Comparison of ENCODE assay signal across 8 cellular contexts in the genomic region with DNA sequence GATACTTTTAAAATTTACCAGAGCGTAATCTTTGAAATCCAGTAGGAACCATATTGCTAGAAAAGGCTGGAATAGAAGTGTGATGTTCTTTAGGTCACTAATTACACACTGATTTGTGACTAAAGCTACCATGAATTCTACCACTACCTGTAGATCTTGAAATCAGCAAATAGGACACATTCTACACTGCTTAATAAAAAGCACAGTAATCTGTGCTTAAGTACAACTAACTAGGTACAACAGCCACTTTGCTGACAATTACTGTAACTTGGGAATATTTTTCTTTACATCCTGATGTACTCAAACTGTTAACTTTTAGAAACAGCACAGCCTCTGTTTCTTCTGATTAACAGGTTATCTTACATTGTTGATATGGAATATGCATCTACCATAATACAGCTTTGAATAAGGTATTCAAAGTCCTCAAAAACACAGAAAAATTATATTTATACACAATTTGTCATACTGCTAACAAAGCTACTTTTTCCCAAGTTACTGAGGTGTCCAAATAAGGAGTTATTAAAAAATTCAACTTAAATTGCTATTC. TPM values are rescaled to one million over a fixed set of nuclear protein-coding genes. Genes with fewer than 3 reads are reported as not detected.
DNase-seq lines count a peak whose midpoint lies in the region; ATAC-seq and TF ChIP-seq lines count a peak whose summit lies in the region.
"Not testable (repeated sequence)": the region's sequence is repeated elsewhere in the genome, so short reads cannot be mapped to it uniquely, and the experiment has no call there.

No MANE protein-coding gene starts in this region.

- intact Hi-C loops in Panc1 (cut with micrococcal nuclease; ENCODE audit: unreplicated experiment); esophagus squamous epithelium (cut with DNase I); natural killer cell (cut with micrococcal nuclease): not testable (repeated sequence)

- peaks cover 0 to 67% (median 0%) of the 10 kb centered on the region in 11 experiments; a peak in 9 of 22 replicates for H4K20me1 ChIP-seq in BLaER1 treated with 17β-estradiol and CSF1 and Interleukin-3, amounts not matched to agents 10 nM and 100 nM

- WGBS in esophagus squamous epithelium, 2 donors = 88 to 92% methylated on average over 1 of the region's 1 CpG
- WGBS in suprapubic skin = 95% methylated on average over 1 of the region's 1 CpG

- H3K4me1 Mint-ChIP-seq in activated CD4-positive, alpha-beta memory T cell treated with anti-CD3 and anti-CD28 coated beads, Interleukin-2, amount 10 ng/mL, durations not matched to agents 7 days and 5 days = peaks cover 65% of the 10 kb centered on the region
- peaks cover 49% of the 10 kb centered on the region for H3K4me1 Mint-ChIP-seq in activated naive CD8-positive, alpha-beta T cell treated with anti-CD3 and anti-CD28 coated beads, Interleukin-2, amount 10 ng/mL, durations not matched to agents 7 days and 5 days
- H3K4me1 Mint-ChIP-seq in natural killer cell = peaks cover 77 to 83% of the 10 kb centered on the region in 2 donors

- not testable (repeated sequence) for TF ChIP-seq EP300 in suprapubic skin (IDR thresholded peaks at IDR 0.05)

- H3K36me3 Mint-ChIP-seq in activated CD4-positive, alpha-beta memory T cell treated with anti-CD3 and anti-CD28 coated beads, Interleukin-2, amount 10 ng/mL, durations not matched to agents 7 days and 5 days (ENCODE audit: low read depth) = peaks cover 52% of the 10 kb centered on the region
- H3K36me3 Mint-ChIP-seq in activated naive CD8-positive, alpha-beta T cell treated with anti-CD3 and anti-CD28 coated beads, Interleukin-2, amount 10 ng/mL, durations not matched to agents 7 days and 5 days = peaks cover 44% of the 10 kb centered on the region
- not testable (repeated sequence) for H3K36me3 Mint-ChIP-seq in natural killer cell

- ATAC-seq in Panc1; activated naive CD8-positive, alpha-beta T cell treated with anti-CD3 and anti-CD28 coated beads, Interleukin-2, amount 10 ng/mL, durations not matched to agents 7 days and 5 days (ENCODE audit: low read depth); natural killer cell: not testable (repeated sequence)

- CTCF ChIA-PET in Panc1 (lab: Charles Lee); activated CD4-positive, alpha-beta memory T cell treated with anti-CD3 and anti-CD28 coated beads, Interleukin-2, amount 10 ng/mL, durations not matched to agents 7 days and 5 days (lab: Charles Lee): not testable (repeated sequence)

- H3K4me1 ChIP-seq in BLaER1 treated with 17β-estradiol and CSF1 and Interleukin-3, amounts not matched to agents 10 nM and 100 nM = peaks cover 31 to 64% (median 49%) of the 10 kb centered on the region in 10 experiments
- peaks cover 29% of the 10 kb centered on the region for H3K4me1 ChIP-seq in Panc1 (ENCODE audit: control insufficient read depth, insufficient read depth, low read length)
- peaks cover 7 to 98% (median 48%) of the 10 kb centered on the region in 3 donors for H3K4me1 ChIP-seq in esophagus squamous epithelium
- H3K4me1 ChIP-seq in suprapubic skin = peaks cover 78% of the 10 kb centered on the region

- BruUV-seq in Panc1 (replicated peaks; lab: Mats Ljungman, UMichigan) = not testable (repeated sequence)

- H3K27me3 ChIP-seq in BLaER1 treated with 17β-estradiol and CSF1 and Interleukin-3, amounts not matched to agents 10 nM and 100 nM; HL-60 (ENCODE audit: insufficient read depth, poor library complexity, severe bottlenecking); Panc1 (ENCODE audit: control insufficient read depth, insufficient read depth, low read length); esophagus squamous epithelium; suprapubic skin: not testable (repeated sequence)

- TF ChIP-seq POLR2A in esophagus squamous epithelium (IDR thresholded peaks at IDR 0.05); suprapubic skin (IDR thresholded peaks at IDR 0.05): not testable (repeated sequence)

- peaks cover 4 to 20% (median 7%) of the 10 kb centered on the region in 11 experiments; a peak in 20 of 22 replicates for H3K36me3 ChIP-seq in BLaER1 treated with 17β-estradiol and CSF1 and Interleukin-3, amounts not matched to agents 10 nM and 100 nM
- not testable (repeated sequence) for H3K36me3 ChIP-seq in Panc1 (ENCODE audit: control insufficient read depth, insufficient read depth, low read length); esophagus squamous epithelium; suprapubic skin

- H3K27me3 Mint-ChIP-seq in activated CD4-positive, alpha-beta memory T cell treated with anti-CD3 and anti-CD28 coated beads, Interleukin-2, amount 10 ng/mL, durations not matched to agents 7 days and 5 days; activated naive CD8-positive, alpha-beta T cell treated with anti-CD3 and anti-CD28 coated beads, Interleukin-2, amount 10 ng/mL, durations not matched to agents 7 days and 5 days; natural killer cell (ENCODE audit: low read depth in 2 of 2): not testable (repeated sequence)

- H3K27ac Mint-ChIP-seq in activated CD4-positive, alpha-beta memory T cell treated with anti-CD3 and anti-CD28 coated beads, Interleukin-2, amount 10 ng/mL, durations not matched to agents 7 days and 5 days = peak overlapping the region; percentile 81
- peak overlapping the region; percentile 69 for H3K27ac Mint-ChIP-seq in activated naive CD8-positive, alpha-beta T cell treated with anti-CD3 and anti-CD28 coated beads, Interleukin-2, amount 10 ng/mL, durations not matched to agents 7 days and 5 days
- peak overlapping the region; percentile 90 to 92 for H3K27ac Mint-ChIP-seq in natural killer cell

- peak overlapping the region; percentile 83 to 95 (median 91); a peak in 21 of 22 replicates for H3K4me2 ChIP-seq in BLaER1 treated with 17β-estradiol and CSF1 and Interleukin-3, amounts not matched to agents 10 nM and 100 nM

- H3K9ac ChIP-seq in BLaER1 treated with 17β-estradiol and CSF1 and Interleukin-3, amounts not matched to agents 10 nM and 100 nM = peak overlapping the region; percentile 68 to 97 (median 92); a peak in 19 of 22 replicates

- POLR2A ChIA-PET in Panc1 (lab: Charles Lee) = interaction anchor here (0.6 to 1.0 kb wide), 3 partner anchors 35 to 367 kb away, joined by 3 to 7 read pairs (median 5); no protein-coding TSS in a partner anchor
- POLR2A ChIA-PET in activated CD4-positive, alpha-beta memory T cell treated with anti-CD3 and anti-CD28 coated beads, Interleukin-2, amount 10 ng/mL, durations not matched to agents 7 days and 5 days (lab: Charles Lee) = interaction anchor here (1.1 to 2.4 kb wide), 4 partner anchors 10 to 285 kb away, joined by 3 to 8 read pairs (median 4); no protein-coding TSS in a partner anchor
- POLR2A ChIA-PET in activated naive CD8-positive, alpha-beta T cell treated with anti-CD3 and anti-CD28 coated beads, Interleukin-2, amount 10 ng/mL, durations not matched to agents 7 days and 5 days (lab: Charles Lee) = not testable (repeated sequence)

- H3K4me3 Mint-ChIP-seq in activated CD4-positive, alpha-beta memory T cell treated with anti-CD3 and anti-CD28 coated beads, Interleukin-2, amount 10 ng/mL, durations not matched to agents 7 days and 5 days = peak overlapping the region; percentile 75
- peak overlapping the region; percentile 77 for H3K4me3 Mint-ChIP-seq in activated naive CD8-positive, alpha-beta T cell treated with anti-CD3 and anti-CD28 coated beads, Interleukin-2, amount 10 ng/mL, durations not matched to agents 7 days and 5 days
- H3K4me3 Mint-ChIP-seq in natural killer cell = not testable (repeated sequence)

- TF ChIP-seq CTCF in HL-60 (IDR thresholded peaks at IDR 0.05; ENCODE audit: insufficient read depth, low read length); Panc1 (IDR thresholded peaks at IDR 0.05); esophagus squamous epithelium (IDR thresholded peaks at IDR 0.05); natural killer cell (IDR thresholded peaks at IDR 0.05); suprapubic skin (IDR thresholded peaks at IDR 0.05): not testable (repeated sequence)

- H3K4me3 ChIP-seq in BLaER1 treated with 17β-estradiol and CSF1 and Interleukin-3, amounts not matched to agents 10 nM and 100 nM = peak overlapping the region; percentile 2 to 59 (median 42); a peak in 10 of 20 replicates
- H3K4me3 ChIP-seq in HL-60 (replicated peaks; ENCODE audit: insufficient read depth, low read length); esophagus squamous epithelium; suprapubic skin: not testable (repeated sequence)
- peak overlapping the region; percentile 15 to 50; a peak in 3 of 4 replicates for H3K4me3 ChIP-seq in Panc1 (ENCODE audit: low read depth in 2 of 2, low read length in 2 of 2)

- not testable (repeated sequence) for H3K9me3 Mint-ChIP-seq in activated CD4-positive, alpha-beta memory T cell treated with anti-CD3 and anti-CD28 coated beads, Interleukin-2, amount 10 ng/mL, durations not matched to agents 7 days and 5 days; activated naive CD8-positive, alpha-beta T cell treated with anti-CD3 and anti-CD28 coated beads, Interleukin-2, amount 10 ng/mL, durations not matched to agents 7 days and 5 days; natural killer cell

- DNase-seq in HL-60 (ENCODE audit: low read depth in 1 of 2, low spot score in 1 of 2); Panc1 (ENCODE audit: low read depth, low spot score); activated CD4-positive, alpha-beta memory T cell treated with anti-CD3 and anti-CD28 coated beads, Interleukin-2, amount 10 ng/mL, durations not matched to agents 7 days and 5 days; activated naive CD8-positive, alpha-beta T cell treated with anti-CD3 and anti-CD28 coated beads, Interleukin-2, amount 10 ng/mL, durations not matched to agents 7 days and 5 days; esophagus squamous epithelium (lab: John Stamatoyannopoulos, UW); natural killer cell; suprapubic skin (ENCODE audit: low spot score in 2 of 2): not testable (repeated sequence)

- peak overlapping the region in 10 of 11 experiments; percentile 65 to 100 (median 95); a peak in 20 of 22 replicates for H3K27ac ChIP-seq in BLaER1 treated with 17β-estradiol and CSF1 and Interleukin-3, amounts not matched to agents 10 nM and 100 nM
- H3K27ac ChIP-seq in HL-60 (replicated peaks) (peak overlapping the region; percentile 17), Panc1 (ENCODE audit: low read length) (peak overlapping the region; percentile 100), esophagus squamous epithelium (peak overlapping the region in 3 of 4 donors; percentile 39 to 81 (median 60)), suprapubic skin (peak overlapping the region; percentile 19)

- not testable (repeated sequence) for H3K9me3 ChIP-seq in BLaER1 treated with 17β-estradiol and CSF1 and Interleukin-3, amounts not matched to agents 10 nM and 100 nM (replicated peaks in 1 of 11); Panc1 (ENCODE audit: control insufficient read depth, insufficient read depth, low read depth, low read length); esophagus squamous epithelium; suprapubic skin

- in situ Hi-C loops in Panc1 (cut with HindIII; ENCODE audit: low pct_unique_long_range_greater_than_20kb, low sequenced_read_pairs) = not testable (repeated sequence)

RNA-seq across cellular contexts. Expression of a gene that starts 6.4 kb away (rescaled TPM):
- 210 TPM for total RNA-seq in Panc1 (2021; ENCODE audit: unreplicated experiment)
- 80.1 TPM for polyA plus RNA-seq in Panc1 (2012; ENCODE audit: insufficient read length)
- total RNA-seq in activated CD4-positive, alpha-beta memory T cell treated with anti-CD3 and anti-CD28 coated beads, Interleukin-2, amount 10 ng/mL, durations not matched to agents 7 days and 5 days = 10 to 100 TPM; 89.5 to 90.4 TPM
- 100 to 1,000 TPM; 133 to 144 TPM for total RNA-seq in activated naive CD8-positive, alpha-beta T cell treated with anti-CD3 and anti-CD28 coated beads, Interleukin-2, amount 10 ng/mL, durations not matched to agents 7 days and 5 days
- total RNA-seq in esophagus squamous epithelium = 10 to 100 TPM; 20.7 to 27.5 (median 22.2) TPM
- total RNA-seq in natural killer cell = 10 to 100 TPM; 56.1 to 69.1 (median 59.0) TPM
- total RNA-seq in suprapubic skin = 10 to 100 TPM; 31.2 to 64.8 (median 46.7) TPM

Comparison
In these comparisons a context has a peak if more than half of its experiments do, and no peak if none do; other contexts are left out.
1. H3K27ac ChIP-seq: peak in every context shown above with its lines; median percentile 100 in Panc1; 95 in BLaER1 treated with 17β-estradiol and CSF1 and Interleukin-3, amounts not matched to agents 10 nM and 100 nM; 60 in esophagus squamous epithelium; 19 in suprapubic skin; 17 in HL-60.